Comparison of ENCODE assay signal across 9 cellular contexts in genomic region chr5:139670369-139671095, GRCh38. TPM values are rescaled to one million over a fixed set of nuclear protein-coding genes. Genes with fewer than 3 reads are reported as not detected.
A peak's percentile ranks its signal among the peaks of the same experiment; 100 is the strongest.
DNase-seq lines count a peak whose midpoint lies in the region; ATAC-seq and TF ChIP-seq lines count a peak whose summit lies in the region.
"Had no signal": no experiment of that assay in that cellular context is flagged by ENCODE, and none has a peak within 500 bp of the region (broad histone marks: within the 10 kb centered on the region; RNA-seq: fewer than 3 reads in every experiment).

No MANE protein-coding gene starts in this region.

- peak overlapping the region; percentile 95 for H3K27ac ChIP-seq in layer of hippocampus (ENCODE audit: low read depth, low read length)
- peak overlapping the region; percentile 18 to 68 (median 59) for H3K27ac ChIP-seq in thyroid gland
- H3K27ac ChIP-seq: epithelial cell of prostate had no signal

- H3K4me3 Mint-ChIP-seq in activated naive CD8-positive, alpha-beta T cell treated with anti-CD3 and anti-CD28 coated beads for 36 hours = peak overlapping the region; percentile 75

- WGBS in thyroid gland, 2 donors = 66% methylated on average over 16 of the region's 16 CpGs

- H3K27ac Mint-ChIP-seq in activated naive CD8-positive, alpha-beta T cell treated with anti-CD3 and anti-CD28 coated beads for 36 hours = peak overlapping the region; percentile 62

- peaks cover 36% of the 10 kb centered on the region for H3K4me1 Mint-ChIP-seq in activated naive CD8-positive, alpha-beta T cell treated with anti-CD3 and anti-CD28 coated beads for 36 hours

- H3K4me1 ChIP-seq in thyroid gland = peaks cover 69 to 99% of the 10 kb centered on the region in 2 donors

- H3K36me3 Mint-ChIP-seq in activated naive CD8-positive, alpha-beta T cell treated with anti-CD3 and anti-CD28 coated beads for 36 hours = no peaks in the 10 kb centered on the region

- intact Hi-C loops in thyroid gland (cut with DNase I) = no loop called here

- ATAC-seq in GM21619 (IDR thresholded peaks at IDR 0.05; ENCODE audit: unreplicated experiment) = peak; percentile 33

- peak; percentile 6; the same call in 1 of the 2 replicates for TF ChIP-seq EP300 in Ishikawa (IDR thresholded peaks at IDR 0.05; ENCODE audit: borderline replicate concordance)

- DNase-seq in NK-92 treated with Interleukin-12 subunit alpha and Interleukin-12 subunit beta, amount 100 ng/mL, for 24 hours (lab: John Stamatoyannopoulos, UW) = peak; percentile 60
- DNase-seq in NK-92 (lab: John Stamatoyannopoulos, UW; ENCODE audit: unreplicated experiment) (no peak), thyroid gland (no peak), occipital lobe (lab: John Stamatoyannopoulos, UW) (no peak)
- peak; percentile 52 for DNase-seq in activated naive CD8-positive, alpha-beta T cell treated with anti-CD3 and anti-CD28 coated beads for 36 hours

- H3K9me3 ChIP-seq in thyroid gland = no peaks in the 10 kb centered on the region

- H3K27me3 Mint-ChIP-seq in activated naive CD8-positive, alpha-beta T cell treated with anti-CD3 and anti-CD28 coated beads for 36 hours = no peaks in the 10 kb centered on the region

- no peaks in the 10 kb centered on the region for H3K27me3 ChIP-seq in layer of hippocampus (ENCODE audit: control insufficient read depth, insufficient read depth, low read length)
- H3K27me3 ChIP-seq in thyroid gland = no peaks in the 10 kb centered on the region

- TF ChIP-seq POLR2A in thyroid gland (IDR thresholded peaks at IDR 0.05) = no peak

- no peaks in the 10 kb centered on the region for H3K9me3 Mint-ChIP-seq in activated naive CD8-positive, alpha-beta T cell treated with anti-CD3 and anti-CD28 coated beads for 36 hours

- peak in 1 of 6 experiments; percentile 15 for TF ChIP-seq CTCF in thyroid gland (IDR thresholded peaks at IDR 0.05)

- TF ChIP-seq RAD21 in Ishikawa (IDR thresholded peaks at IDR 0.05; ENCODE audit: low read depth) = peak; percentile 23; the same call in 1 of the 2 replicates

- H3K4me3 ChIP-seq in thyroid gland (replicated peaks in 1 of 3) = no peak overlapping the region

- no peaks in the 10 kb centered on the region for H3K36me3 ChIP-seq in thyroid gland

TF ChIP-seq in Ishikawa, 13 proteins besides CTCF, POLR2A, EP300 and RAD21:
- TF ChIP-seq TCF12 (IDR thresholded peaks at IDR 0.05; ENCODE audit: low read depth) = 0 out of 2 replicates have a peak, but pooled peaks have one; percentile 25
- no peak for TF ChIP-seq TAF1 (IDR thresholded peaks at IDR 0.05; ENCODE audit: low read depth)
- TF ChIP-seq FOXM1 (IDR thresholded peaks at IDR 0.05; ENCODE audit: borderline replicate concordance, low read depth) = no peak
- TF ChIP-seq MAX (IDR thresholded peaks at IDR 0.05) = no peak
- TF ChIP-seq CREB1 (IDR thresholded peaks at IDR 0.05; ENCODE audit: low read depth) = no peak
- TF ChIP-seq REST (IDR thresholded peaks at IDR 0.05; ENCODE audit: low read depth) = no peak
- no peak for TF ChIP-seq NFIC (IDR thresholded peaks at IDR 0.05)
TF ChIP-seq in Ishikawa: peak in this region for 1.

RNA-seq across cellular contexts. Expression of gene CXXC5, which starts 22.4 kb away (rescaled TPM):
- total RNA-seq in activated naive CD8-positive, alpha-beta T cell treated with anti-CD3 and anti-CD28 coated beads for 36 hours = 1 to 10 TPM; 1.3 to 2.0 TPM
- total RNA-seq in thyroid gland (10 to 100 TPM; 52.3 to 81.8 (median 62.6) TPM), occipital lobe (37.1 TPM)

Comparison
In these comparisons a context has a peak if more than half of its experiments do, and no peak if none do; other contexts are left out.
1. DNase-seq: peak in NK-92 treated with Interleukin-12 subunit alpha and Interleukin-12 subunit beta, amount 100 ng/mL, for 24 hours (single experiment) and activated naive CD8-positive, alpha-beta T cell treated with anti-CD3 and anti-CD28 coated beads for 36 hours (single experiment); none in NK-92 (single experiment), thyroid gland (0 of 2) and occipital lobe (single experiment).
2. RNA of gene CXXC5, which starts 22.4 kb away (total RNA-seq): 52.3 to 81.8 TPM in thyroid gland and 37.1 TPM in occipital lobe (single experiment); 1.3 to 2.0 TPM in activated naive CD8-positive, alpha-beta T cell treated with anti-CD3 and anti-CD28 coated beads for 36 hours; every median in the first group is over 10 times any median in the second.